ENCODE assay signal across 9 cellular contexts in genomic region chr20:32205502-32206382, GRCh38.
A peak's percentile ranks its signal among the peaks of the same experiment; 100 is the strongest.
DNase-seq lines count a peak whose midpoint lies in the region; ATAC-seq and TF ChIP-seq lines count a peak whose summit lies in the region.
"Had no signal": no experiment of that assay in that cellular context is flagged by ENCODE, and none has a peak within 500 bp of the region (broad histone marks: within the 10 kb centered on the region; RNA-seq: fewer than 3 reads in every experiment).

No MANE protein-coding gene starts in this region.

- H3K27ac ChIP-seq in HL-60 (replicated peaks) = peak overlapping the region; percentile 89
- peak overlapping the region; percentile 60 for H3K27ac ChIP-seq in SU-DHL-6 (ENCODE audit: low read depth, low read length)
- peak overlapping the region in 20 of 21 experiments; percentile 6 to 99 (median 96) for H3K27ac ChIP-seq in skin epidermis

- H3K4me2 ChIP-seq in SU-DHL-6 (ENCODE audit: low read depth, low read length, poor library complexity, severe bottlenecking) = peak overlapping the region; percentile 89

- H3K4me3 ChIP-seq in HL-60 (replicated peaks; ENCODE audit: insufficient read depth, low read length) (peak overlapping the region; percentile 87), SU-DHL-6 (ENCODE audit: insufficient read depth, low read length, poor library complexity, severe bottlenecking) (peak overlapping the region; percentile 93), foreskin fibroblast (ENCODE audit: low read depth in 1 of 2, low read length in 2 of 2) (peak overlapping the region; percentile 83 to 97), skin epidermis (peak overlapping the region in 6 of 7 experiments; percentile 73 to 100 (median 95))

- DNase-seq in HL-60 (ENCODE audit: low read depth in 1 of 2, low spot score in 1 of 2) (peak; percentile 50 to 61), foreskin fibroblast (peak in 1 of 2 donors; percentile 53), islet precursor cell (no peak), NCI-H2081 treated with DMSO at 0.1 percent for 48 hours (lab: John Stamatoyannopoulos, UW) (no peak)
- DNase-seq: NCI-H510A had no signal

- no peaks in the 10 kb centered on the region for H3K27me3 ChIP-seq in HL-60 (ENCODE audit: insufficient read depth, poor library complexity, severe bottlenecking)
- H3K27me3 ChIP-seq in SU-DHL-6 (ENCODE audit: low read length) = no peaks in the 10 kb centered on the region

- H3K9ac ChIP-seq in SU-DHL-6 (ENCODE audit: low read length) = peak overlapping the region; percentile 90

- H3F3A ChIP-seq in SU-DHL-6 (ENCODE audit: insufficient read depth) = peaks cover 9% of the 10 kb centered on the region; the same call in 1 of the 2 replicates

- H3K79me2 ChIP-seq in SU-DHL-6 (ENCODE audit: insufficient read depth, low read length) = peaks cover 91% of the 10 kb centered on the region

- no peak overlapping the region for H2AFZ ChIP-seq in SU-DHL-6 (ENCODE audit: low read depth, low read length, severe bottlenecking)

- no peaks in the 10 kb centered on the region for H3K9me2 ChIP-seq in SU-DHL-6 (replicated peaks; ENCODE audit: insufficient read depth, low read length)

- TF ChIP-seq CTCF in HL-60 (IDR thresholded peaks at IDR 0.05; ENCODE audit: insufficient read depth, low read length) (no peak), SU-DHL-6 (IDR thresholded peaks at IDR 0.05; ENCODE audit: insufficient read depth, low read length, poor library complexity, severe bottlenecking) (no peak), foreskin fibroblast (IDR thresholded peaks at IDR 0.05; ENCODE audit: low read depth, low read length) (no peak)

- peaks cover 9% of the 10 kb centered on the region; the same call in 1 of the 2 replicates for H4K20me1 ChIP-seq in SU-DHL-6 (ENCODE audit: low read depth, low read length)

- no peak for ATAC-seq in GM19467 (IDR thresholded peaks at IDR 0.05; ENCODE audit: unreplicated experiment)
- no peak for ATAC-seq in HG02610 (IDR thresholded peaks at IDR 0.05; ENCODE audit: unreplicated experiment)

- H3K36me3 ChIP-seq in SU-DHL-6 (ENCODE audit: low read length) = peaks cover 3% of the 10 kb centered on the region; the same call in 1 of the 2 replicates

- no peaks in the 10 kb centered on the region for H3K9me3 ChIP-seq in SU-DHL-6 (ENCODE audit: insufficient read depth, low read length)

Comparison
In these comparisons a context has a peak if more than half of its experiments do, and no peak if none do; other contexts are left out.
1. DNase-seq: peak in HL-60 (2 of 2); none in islet precursor cell (single experiment) and NCI-H2081 treated with DMSO at 0.1 percent for 48 hours (single experiment).
2. Peak in every context shown above with its lines, with median percentiles within 50 percentile points of each other: H3K27ac ChIP-seq and H3K4me3 ChIP-seq.